In genomic region chr21:29175408-29176147, GRCh38 we compare ENCODE assay signal across 13 cellular contexts. TPM values are rescaled to one million over a fixed set of nuclear protein-coding genes. Genes with fewer than 3 reads are reported as not detected.
DNase-seq lines count a peak whose midpoint lies in the region; ATAC-seq, FAIRE-seq and TF ChIP-seq lines count a peak whose summit lies in the region.
"Had no signal": no experiment of that assay in that cellular context is flagged by ENCODE, and none has a peak within 500 bp of the region (broad histone marks: within the 10 kb centered on the region; RNA-seq: fewer than 3 reads in every experiment).

No MANE protein-coding gene starts in this region.

- H3K9me3 Mint-ChIP-seq in activated T-cell treated with anti-CD3 and anti-CD28 coated beads, Interleukin-2, amount 50 U/mL, for 4 hours, result no peaks in the 10 kb centered on the region
- H3K9me3 Mint-ChIP-seq: brain had no signal

- no peak overlapping the region for H3K4me3 Mint-ChIP-seq in activated T-cell treated with anti-CD3 and anti-CD28 coated beads, Interleukin-2, amount 50 U/mL, for 4 hours
- H3K4me3 Mint-ChIP-seq: activated CD8-positive, alpha-beta T cell treated with anti-CD3 and anti-CD28 coated beads, Interleukin-2, amount 10 ng/mL, durations not matched to agents 7 days and 5 days; brain had no signal

- H3K4me3 ChIP-seq in fibroblast of the aortic adventitia (ENCODE audit: low read depth, low read length), result no peak overlapping the region

- H3K27me3 Mint-ChIP-seq in activated T-cell treated with anti-CD3 and anti-CD28 coated beads, Interleukin-2, amount 50 U/mL, for 4 hours (ENCODE audit: low read depth), result no peaks in the 10 kb centered on the region
- H3K27me3 Mint-ChIP-seq: brain had no signal

- no peak for ATAC-seq in GM18858 (IDR thresholded peaks at IDR 0.05; ENCODE audit: unreplicated experiment)
- no peak for ATAC-seq in HG02798 (IDR thresholded peaks at IDR 0.05; ENCODE audit: poor library complexity, unreplicated experiment)
- no peak for ATAC-seq in activated T-cell treated with anti-CD3 and anti-CD28 coated beads, Interleukin-2, amount 50 U/mL, for 4 hours
- ATAC-seq: activated CD8-positive, alpha-beta T cell treated with anti-CD3 and anti-CD28 coated beads, Interleukin-2, amount 10 ng/mL, durations not matched to agents 7 days and 5 days had no signal

- DNase-seq in GM19239 (ENCODE audit: insufficient read length, low spot score) (no peak), OCI-M1 (lab: John Stamatoyannopoulos, UW) (peak; percentile 10), fibroblast of the aortic adventitia (ENCODE audit: low read depth) (peak; percentile 49), renal cortical epithelial cell (ENCODE audit: low read depth) (peak; percentile 34), ureter (ENCODE audit: low spot score) (no peak)
- DNase-seq in activated T-cell treated with anti-CD3 and anti-CD28 coated beads, Interleukin-2, amount 50 U/mL, for 4 hours, result no peak
- DNase-seq: activated CD8-positive, alpha-beta T cell treated with anti-CD3 and anti-CD28 coated beads, Interleukin-2, amount 10 ng/mL, durations not matched to agents 7 days and 5 days; NCI-H1694; SIG-M5 had no signal

- FAIRE-seq in GM19239 (lab: Jason Lieb, UNC), result peak; percentile 87
- FAIRE-seq: G401.6 had no signal

- H3K4me1 Mint-ChIP-seq in activated T-cell treated with anti-CD3 and anti-CD28 coated beads, Interleukin-2, amount 50 U/mL, for 4 hours (ENCODE audit: low read depth), result peaks cover 5% of the 10 kb centered on the region

- peaks cover 3% of the 10 kb centered on the region for H3K36me3 Mint-ChIP-seq in activated T-cell treated with anti-CD3 and anti-CD28 coated beads, Interleukin-2, amount 50 U/mL, for 4 hours (ENCODE audit: insufficient read depth)
- H3K36me3 Mint-ChIP-seq: brain had no signal

- no peak for TF ChIP-seq CTCF in fibroblast of the aortic adventitia (IDR thresholded peaks at IDR 0.05; ENCODE audit: insufficient read depth, low read length)

RNA-seq across cellular contexts. Expression of gene MAP3K7CL, which starts 45.1 kb away (rescaled TPM):
- 6.9 and 18.7 TPM in 2 replicates for total RNA-seq in fibroblast of the aortic adventitia (ENCODE audit: low replicate concordance)
- total RNA-seq in renal cortical epithelial cell, result 9.6 and 25.5 TPM in 2 replicates
- total RNA-seq in ureter, result 11.5 TPM
- total RNA-seq in activated T-cell treated with anti-CD3 and anti-CD28 coated beads, Interleukin-2, amount 50 U/mL, for 4 hours, result 1 to 10 TPM in 2 of 3 donors, under 1 TPM in 1; 0.96 to 1.4 (median 1.3) TPM

Comparison
In these comparisons a context has a peak if more than half of its experiments do, and no peak if none do; other contexts are left out.
1. DNase-seq: peak in OCI-M1 (single experiment), fibroblast of the aortic adventitia (single experiment) and renal cortical epithelial cell (single experiment); none in GM19239 (single experiment), ureter (single experiment) and activated T-cell treated with anti-CD3 and anti-CD28 coated beads, Interleukin-2, amount 50 U/mL, for 4 hours (single experiment).